15 cellular contexts compared by ENCODE assay signal in the genomic region with DNA sequence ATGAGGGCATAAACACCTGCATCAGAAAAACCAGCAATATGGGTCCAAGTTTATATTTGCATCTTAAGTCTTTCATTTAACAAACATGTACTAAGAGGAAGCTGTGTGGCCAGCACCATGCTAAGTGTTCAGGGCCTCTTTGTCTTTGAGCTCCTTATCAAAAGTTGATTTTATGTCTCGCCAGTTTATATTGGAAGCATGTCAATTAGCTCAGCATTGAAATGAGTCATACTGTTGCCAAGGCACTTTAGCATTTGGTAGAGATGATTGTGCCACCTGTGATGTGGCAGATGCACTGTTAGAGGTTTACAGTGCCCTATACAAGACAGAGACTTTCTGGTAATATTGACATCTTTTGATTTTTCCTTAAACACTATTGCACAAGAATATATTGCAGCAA.
DNase-seq lines count a peak whose midpoint lies in the region; ATAC-seq and TF ChIP-seq lines count a peak whose summit lies in the region.
"Had no signal": no experiment of that assay in that cellular context is flagged by ENCODE, and none has a peak within 500 bp of the region (broad histone marks: within the 10 kb centered on the region; RNA-seq: fewer than 3 reads in every experiment).

No MANE protein-coding gene starts in this region.

- RAD21 ChIA-PET in HCT116 (lab: Charles Lee; ENCODE audit: low non-redundant PET in 1 of 2, low total read pairs in 2 of 2, uncharacterized antibody in 2 of 2, unreplicated experiment in 2 of 2): no interaction called here

- TF ChIP-seq RAD21 in HCT116 (IDR thresholded peaks at IDR 0.05; ENCODE audit: low read depth): no peak

- POLR2A ChIA-PET in HCT116 (lab: Charles Lee): no interaction called here
- POLR2A ChIA-PET in CD4-positive, alpha-beta memory T cell (lab: Charles Lee; ENCODE audit: partially characterized antibody): no interaction called here

- H3K27me3 Mint-ChIP-seq in CD4-positive, alpha-beta memory T cell: peaks cover 0 to 3% of the 10 kb centered on the region in 2 donors

- no peak overlapping the region for H3K9ac ChIP-seq in HCT116 (ENCODE audit: low read length)

- intact Hi-C loops in HCT116 (cut with micrococcal nuclease) (no loop called here), tibial artery (cut with DNase I; ENCODE audit: low total_unique reads) (no loop called here)
- intact Hi-C loops in CD4-positive, alpha-beta memory T cell (cut with micrococcal nuclease): no loop called here

- no peak for TF ChIP-seq POLR2A in HCT116 (IDR thresholded peaks at IDR 0.05; ENCODE audit: borderline replicate concordance, extremely low read depth, insufficient read depth, insufficient read length)

- H2AFZ ChIP-seq in HCT116 (ENCODE audit: low read depth, low read length, poor library complexity, severe bottlenecking): no peak overlapping the region

- H3K36me3 Mint-ChIP-seq in CD4-positive, alpha-beta memory T cell: no peaks in the 10 kb centered on the region
- H3K36me3 Mint-ChIP-seq: activated naive CD4-positive, alpha-beta T cell treated with anti-CD3 and anti-CD28 coated beads, Interleukin-2, amount 50 U/mL, for 24 hours had no signal

- no peak overlapping the region for H3K4me2 ChIP-seq in HCT116 (ENCODE audit: low read length)

- no peaks in the 10 kb centered on the region for H3K9me2 ChIP-seq in HCT116 (ENCODE audit: insufficient read depth)

- DNase-seq in HCT116 (ENCODE audit: low read depth, low spot score) (peak; percentile 13), NCI-H774 (lab: John Stamatoyannopoulos, UW) (peak; percentile 73), epithelial cell of proximal tubule (ENCODE audit: low read depth) (peak; percentile 15), retinal pigment epithelial cell (ENCODE audit: low read depth) (peak; percentile 29), tibial artery (no peak)
- DNase-seq in CD4-positive, alpha-beta memory T cell: no peak
- DNase-seq: activated CD8-positive, alpha-beta T cell treated with anti-CD3 and anti-CD28 coated beads, Interleukin-2, amount 10 ng/mL, durations not matched to agents 7 days and 5 days; DMS79 treated with DMSO at 0.1 percent for 48 hours; effector memory CD4-positive, alpha-beta T cell; KG1; NCI-H510A treated with DMSO at 0.1 percent for 48 hours; nucleus accumbens; stimulated activated CD4-positive, alpha-beta T cell treated with anti-CD3 and anti-CD28 coated beads, Interleukin-4, amount 100 ng/mL, for 1 hour had no signal

- no peak overlapping the region for H3K4me3 Mint-ChIP-seq in CD4-positive, alpha-beta memory T cell
- H3K4me3 Mint-ChIP-seq: activated CD8-positive, alpha-beta T cell treated with anti-CD3 and anti-CD28 coated beads, Interleukin-2, amount 10 ng/mL, durations not matched to agents 7 days and 5 days; activated naive CD4-positive, alpha-beta T cell treated with anti-CD3 and anti-CD28 coated beads, Interleukin-2, amount 50 U/mL, for 24 hours had no signal

- H3K4me1 ChIP-seq in HCT116 (ENCODE audit: control insufficient read depth in 1 of 2, insufficient read depth in 2 of 2, low read length in 2 of 2) (peaks cover 5 to 11% of the 10 kb centered on the region in 2 experiments), tibial artery (peaks cover 0 to 36% (median 8%) of the 10 kb centered on the region in 4 donors)
- no peaks in the 10 kb centered on the region for H3K4me1 ChIP-seq in CD4-positive, alpha-beta memory T cell (ENCODE audit: insufficient read depth, low read length)

- H3K27me3 ChIP-seq in HCT116 (ENCODE audit: insufficient read depth, low read length) (no peaks in the 10 kb centered on the region), tibial artery (no peaks in the 10 kb centered on the region)
- H3K27me3 ChIP-seq in CD4-positive, alpha-beta memory T cell (ENCODE audit: insufficient read depth, low read length): no peaks in the 10 kb centered on the region

- CTCF ChIA-PET in HCT116 (lab: Charles Lee): interaction anchor here (1.2 to 1.3 kb wide), 2 partner anchors 8 to 645 kb away, joined by 3 to 4 read pairs; no protein-coding TSS in a partner anchor
- CTCF ChIA-PET in CD4-positive, alpha-beta memory T cell (lab: Charles Lee; ENCODE audit: partially characterized antibody): interaction anchor here (0.8 kb wide), 1 partner anchor 24 kb away, joined by 3 read pairs; no protein-coding TSS in a partner anchor

- H3K9me3 ChIP-seq in HCT116 (ENCODE audit: control insufficient read depth in 1 of 2, insufficient read depth in 1 of 2, low read depth in 1 of 2, low read length in 2 of 2) (no peaks in the 10 kb centered on the region), tibial artery (no peaks in the 10 kb centered on the region)
- H3K9me3 ChIP-seq in CD4-positive, alpha-beta memory T cell (ENCODE audit: control insufficient read depth in 1 of 2, low read length in 2 of 2): no peaks in the 10 kb centered on the region

- H3K27ac Mint-ChIP-seq in CD4-positive, alpha-beta memory T cell: no peak overlapping the region
- H3K27ac Mint-ChIP-seq: activated CD8-positive, alpha-beta T cell treated with anti-CD3 and anti-CD28 coated beads, Interleukin-2, amount 10 ng/mL, durations not matched to agents 7 days and 5 days; activated naive CD4-positive, alpha-beta T cell treated with anti-CD3 and anti-CD28 coated beads, Interleukin-2, amount 50 U/mL, for 24 hours had no signal

- TF ChIP-seq CTCF in HCT116 (IDR thresholded peaks at IDR 0.05 in 2 of 3, conservative IDR thresholded peaks at IDR 0.05 in 1 of 3; ENCODE audit: borderline replicate concordance in 1 of 3, insufficient read depth in 1 of 3, low read depth in 2 of 3, low read length in 2 of 3) (no peak), epithelial cell of proximal tubule (conservative IDR thresholded peaks at IDR 0.05; ENCODE audit: low read depth, low read length) (no peak), retinal pigment epithelial cell (conservative IDR thresholded peaks at IDR 0.05; ENCODE audit: low read depth, low read length) (no peak), tibial artery (IDR thresholded peaks at IDR 0.05) (no peak)

- H3K27ac ChIP-seq in HCT116 (ENCODE audit: low read depth, low read length) (no peak overlapping the region), tibial artery (no peak overlapping the region)
- no peak overlapping the region for H3K27ac ChIP-seq in CD4-positive, alpha-beta memory T cell (ENCODE audit: low read depth, low read length)

- peak; percentile 46; the same call in 1 of the 2 replicates for ATAC-seq in HCT116
- no peak for ATAC-seq in GM21786 (IDR thresholded peaks at IDR 0.05; ENCODE audit: unreplicated experiment)
- ATAC-seq: activated CD8-positive, alpha-beta T cell treated with anti-CD3 and anti-CD28 coated beads, Interleukin-2, amount 10 ng/mL, durations not matched to agents 7 days and 5 days had no signal

- no peaks in the 10 kb centered on the region for H3K36me3 ChIP-seq in HCT116 (ENCODE audit: control insufficient read depth in 1 of 2, insufficient read depth in 2 of 2, low read length in 2 of 2)
- H3K36me3 ChIP-seq in CD4-positive, alpha-beta memory T cell (ENCODE audit: insufficient read depth, low read length): no peaks in the 10 kb centered on the region
- no peaks in the 10 kb centered on the region for H3K36me3 ChIP-seq in tibial artery

- no peaks in the 10 kb centered on the region; the same call in 1 of the 2 replicates for H4K20me1 ChIP-seq in HCT116 (ENCODE audit: insufficient read depth)

- H3K9me3 Mint-ChIP-seq in CD4-positive, alpha-beta memory T cell: no peaks in the 10 kb centered on the region
- H3K9me3 Mint-ChIP-seq: activated naive CD4-positive, alpha-beta T cell treated with anti-CD3 and anti-CD28 coated beads, Interleukin-2, amount 50 U/mL, for 24 hours had no signal

- BruUV-seq in HCT116 (replicated peaks; lab: Mats Ljungman, UMichigan): no TSS peak

- no peaks in the 10 kb centered on the region for H3K4me1 Mint-ChIP-seq in CD4-positive, alpha-beta memory T cell
- H3K4me1 Mint-ChIP-seq: activated naive CD4-positive, alpha-beta T cell treated with anti-CD3 and anti-CD28 coated beads, Interleukin-2, amount 50 U/mL, for 24 hours had no signal

- H3K4me3 ChIP-seq in HCT116 (replicated peaks in 1 of 2; ENCODE audit: low read depth in 1 of 2, low read length in 2 of 2) (no peak overlapping the region), epithelial cell of proximal tubule (ENCODE audit: low read depth, low read length) (no peak overlapping the region), retinal pigment epithelial cell (ENCODE audit: low read length) (no peak overlapping the region), tibial artery (no peak overlapping the region)
- no peak overlapping the region for H3K4me3 ChIP-seq in CD4-positive, alpha-beta memory T cell (ENCODE audit: low read length in 2 of 2)

- H3K79me2 ChIP-seq in HCT116 (ENCODE audit: insufficient read depth, low read length): no peaks in the 10 kb centered on the region

TF ChIP-seq in HCT116, 20 proteins besides CTCF, POLR2A, EP300 and RAD21 (continues in another document):
- TF ChIP-seq, protein P1, sequence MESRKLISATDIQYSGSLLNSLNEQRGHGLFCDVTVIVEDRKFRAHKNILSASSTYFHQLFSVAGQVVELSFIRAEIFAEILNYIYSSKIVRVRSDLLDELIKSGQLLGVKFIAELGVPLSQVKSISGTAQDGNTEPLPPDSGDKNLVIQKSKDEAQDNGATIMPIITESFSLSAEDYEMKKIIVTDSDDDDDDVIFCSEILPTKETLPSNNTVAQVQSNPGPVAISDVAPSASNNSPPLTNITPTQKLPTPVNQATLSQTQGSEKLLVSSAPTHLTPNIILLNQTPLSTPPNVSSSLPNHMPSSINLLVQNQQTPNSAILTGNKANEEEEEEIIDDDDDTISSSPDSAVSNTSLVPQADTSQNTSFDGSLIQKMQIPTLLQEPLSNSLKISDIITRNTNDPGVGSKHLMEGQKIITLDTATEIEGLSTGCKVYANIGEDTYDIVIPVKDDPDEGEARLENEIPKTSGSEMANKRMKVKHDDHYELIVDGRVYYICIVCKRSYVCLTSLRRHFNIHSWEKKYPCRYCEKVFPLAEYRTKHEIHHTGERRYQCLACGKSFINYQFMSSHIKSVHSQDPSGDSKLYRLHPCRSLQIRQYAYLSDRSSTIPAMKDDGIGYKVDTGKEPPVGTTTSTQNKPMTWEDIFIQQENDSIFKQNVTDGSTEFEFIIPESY (IDR thresholded peaks at IDR 0.05; ENCODE audit: extremely low read depth, insufficient replicate concordance, low read length): no peak
- no peak for TF ChIP-seq EGR1 (IDR thresholded peaks at IDR 0.05; ENCODE audit: low read depth)
- TF ChIP-seq ZFX (IDR thresholded peaks at IDR 0.05): no peak
- peak; percentile 44; the same call in 1 of the 2 replicates for TF ChIP-seq JUND (IDR thresholded peaks at IDR 0.05)
- no peak for TF ChIP-seq SRF (IDR thresholded peaks at IDR 0.05; ENCODE audit: low read depth)
- no peak for TF ChIP-seq EZH2 (IDR thresholded peaks at IDR 0.05)
- TF ChIP-seq, protein P2, sequence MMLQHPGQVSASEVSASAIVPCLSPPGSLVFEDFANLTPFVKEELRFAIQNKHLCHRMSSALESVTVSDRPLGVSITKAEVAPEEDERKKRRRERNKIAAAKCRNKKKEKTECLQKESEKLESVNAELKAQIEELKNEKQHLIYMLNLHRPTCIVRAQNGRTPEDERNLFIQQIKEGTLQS (IDR thresholded peaks at IDR 0.05): no peak
- no peak for TF ChIP-seq TCF7L2 (IDR thresholded peaks at IDR 0.05; ENCODE audit: borderline replicate concordance, extremely low read depth, insufficient read depth, insufficient read length)
- peak; percentile 18; the same call in 1 of the 2 replicates for TF ChIP-seq FOSL1 (IDR thresholded peaks at IDR 0.05; ENCODE audit: low read depth)

Comparison
In these comparisons a context has a peak if more than half of its experiments do, and no peak if none do; other contexts are left out.
1. DNase-seq: peak in HCT116 (single experiment), NCI-H774 (single experiment), epithelial cell of proximal tubule (single experiment) and retinal pigment epithelial cell (single experiment); none in CD4-positive, alpha-beta memory T cell (0 of 5) and tibial artery (0 of 2).